In the genomic region with DNA sequence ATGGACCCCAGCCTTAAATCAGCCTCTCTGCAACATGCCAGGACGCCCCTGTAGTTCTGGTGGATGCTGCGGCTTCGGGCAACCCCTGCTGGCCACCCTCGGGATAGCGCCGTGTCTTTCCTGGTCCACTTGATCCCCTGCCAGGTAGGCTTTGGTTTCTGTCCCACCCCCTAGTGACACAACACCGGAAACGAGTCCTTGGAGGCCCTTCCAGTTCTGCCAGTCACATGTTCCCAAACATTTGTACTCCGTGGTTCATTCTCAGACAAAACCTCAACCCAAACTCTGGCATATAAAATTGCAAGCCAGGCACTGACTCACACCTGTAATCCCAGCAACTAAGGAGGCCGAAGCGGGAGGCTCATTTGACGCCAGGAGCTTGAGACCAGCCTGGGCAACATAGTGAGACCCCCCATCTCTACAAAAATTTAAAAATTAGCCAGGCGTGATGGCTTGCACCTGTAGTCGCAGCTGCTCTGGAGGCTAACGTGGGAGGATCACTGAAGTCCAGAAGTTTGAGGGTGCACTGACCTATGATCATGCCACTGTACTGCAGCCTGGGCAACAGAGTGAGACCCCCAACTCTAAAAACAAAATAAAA, we compare ENCODE assay signal across 1 cellular context.
TF ChIP-seq lines count a peak whose summit lies in the region.

No MANE protein-coding gene starts in this region.

TF ChIP-seq in K562, 482 proteins besides CTCF, POLR2A, EP300 and RAD21 (continued from another document):
- peak; percentile 50; the same call in 1 of the 2 replicates for TF ChIP-seq RAD51 (IDR thresholded peaks at IDR 0.05; ENCODE audit: borderline replicate concordance, low read depth)
- TF ChIP-seq STAG1 (CRISPR knock-in tag; IDR thresholded peaks at IDR 0.05; ENCODE audit: borderline replicate concordance), result peak; percentile 66; the same call in 1 of the 2 replicates
- no peak for TF ChIP-seq ZNF24 (IDR thresholded peaks at IDR 0.05)
- peak; percentile 43; the same call in 1 of the 2 replicates for TF ChIP-seq GABPB1 (CRISPR knock-in tag; IDR thresholded peaks at IDR 0.05)
- 0 out of 3 replicates have a peak, but pooled peaks of 1 of the 2 experiments have one; percentile 13 for TF ChIP-seq CBX3 (IDR thresholded peaks at IDR 0.05; ENCODE audit: borderline replicate concordance in 1 of 2, low read length in 2 of 2)
- TF ChIP-seq, protein P1, sequence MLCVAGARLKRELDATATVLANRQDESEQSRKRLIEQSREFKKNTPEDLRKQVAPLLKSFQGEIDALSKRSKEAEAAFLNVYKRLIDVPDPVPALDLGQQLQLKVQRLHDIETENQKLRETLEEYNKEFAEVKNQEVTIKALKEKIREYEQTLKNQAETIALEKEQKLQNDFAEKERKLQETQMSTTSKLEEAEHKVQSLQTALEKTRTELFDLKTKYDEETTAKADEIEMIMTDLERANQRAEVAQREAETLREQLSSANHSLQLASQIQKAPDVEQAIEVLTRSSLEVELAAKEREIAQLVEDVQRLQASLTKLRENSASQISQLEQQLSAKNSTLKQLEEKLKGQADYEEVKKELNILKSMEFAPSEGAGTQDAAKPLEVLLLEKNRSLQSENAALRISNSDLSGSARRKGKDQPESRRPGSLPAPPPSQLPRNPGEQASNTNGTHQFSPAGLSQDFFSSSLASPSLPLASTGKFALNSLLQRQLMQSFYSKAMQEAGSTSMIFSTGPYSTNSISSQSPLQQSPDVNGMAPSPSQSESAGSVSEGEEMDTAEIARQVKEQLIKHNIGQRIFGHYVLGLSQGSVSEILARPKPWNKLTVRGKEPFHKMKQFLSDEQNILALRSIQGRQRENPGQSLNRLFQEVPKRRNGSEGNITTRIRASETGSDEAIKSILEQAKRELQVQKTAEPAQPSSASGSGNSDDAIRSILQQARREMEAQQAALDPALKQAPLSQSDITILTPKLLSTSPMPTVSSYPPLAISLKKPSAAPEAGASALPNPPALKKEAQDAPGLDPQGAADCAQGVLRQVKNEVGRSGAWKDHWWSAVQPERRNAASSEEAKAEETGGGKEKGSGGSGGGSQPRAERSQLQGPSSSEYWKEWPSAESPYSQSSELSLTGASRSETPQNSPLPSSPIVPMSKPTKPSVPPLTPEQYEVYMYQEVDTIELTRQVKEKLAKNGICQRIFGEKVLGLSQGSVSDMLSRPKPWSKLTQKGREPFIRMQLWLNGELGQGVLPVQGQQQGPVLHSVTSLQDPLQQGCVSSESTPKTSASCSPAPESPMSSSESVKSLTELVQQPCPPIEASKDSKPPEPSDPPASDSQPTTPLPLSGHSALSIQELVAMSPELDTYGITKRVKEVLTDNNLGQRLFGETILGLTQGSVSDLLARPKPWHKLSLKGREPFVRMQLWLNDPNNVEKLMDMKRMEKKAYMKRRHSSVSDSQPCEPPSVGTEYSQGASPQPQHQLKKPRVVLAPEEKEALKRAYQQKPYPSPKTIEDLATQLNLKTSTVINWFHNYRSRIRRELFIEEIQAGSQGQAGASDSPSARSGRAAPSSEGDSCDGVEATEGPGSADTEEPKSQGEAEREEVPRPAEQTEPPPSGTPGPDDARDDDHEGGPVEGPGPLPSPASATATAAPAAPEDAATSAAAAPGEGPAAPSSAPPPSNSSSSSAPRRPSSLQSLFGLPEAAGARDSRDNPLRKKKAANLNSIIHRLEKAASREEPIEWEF (CRISPR knock-in tag; IDR thresholded peaks at IDR 0.05), result no peak
- TF ChIP-seq GABPA (tag; conservative IDR thresholded peaks at IDR 0.05; ENCODE audit: low read depth), result peak; percentile 65
- TF ChIP-seq HNRNPUL1 (IDR thresholded peaks at IDR 0.05; ENCODE audit: low read length), result no peak
- TF ChIP-seq EZH2 (IDR thresholded peaks at IDR 0.05; ENCODE audit: borderline replicate concordance, low read depth, low read length), result no peak
- TF ChIP-seq TAF15 (IDR thresholded peaks at IDR 0.05; ENCODE audit: low read depth, low read length), result no peak
- peak; percentile 22; the same call in 1 of the 2 replicates for TF ChIP-seq FOSL1 (tag; conservative IDR thresholded peaks at IDR 0.05)
- TF ChIP-seq L3MBTL2 (IDR thresholded peaks at IDR 0.05), result peak; percentile 78
- TF ChIP-seq SNAPC5 (CRISPR knock-in tag; IDR thresholded peaks at IDR 0.05), result no peak
- no peak for TF ChIP-seq C11orf30 (IDR thresholded peaks at IDR 0.05; ENCODE audit: low read depth)
- no peak for TF ChIP-seq CCAR2 (IDR thresholded peaks at IDR 0.05; ENCODE audit: low read depth, low read length)
- no peak for TF ChIP-seq ZNF444 (CRISPR knock-in tag; IDR thresholded peaks at IDR 0.05)
- TF ChIP-seq NFIC (IDR thresholded peaks at IDR 0.05), result peak; percentile 83
- no peak for TF ChIP-seq OTX1 (CRISPR knock-in tag; IDR thresholded peaks at IDR 0.05)
TF ChIP-seq in K562: peak in this region for 24.
